42 cellular contexts compared by ENCODE assay signal in the genomic region with DNA sequence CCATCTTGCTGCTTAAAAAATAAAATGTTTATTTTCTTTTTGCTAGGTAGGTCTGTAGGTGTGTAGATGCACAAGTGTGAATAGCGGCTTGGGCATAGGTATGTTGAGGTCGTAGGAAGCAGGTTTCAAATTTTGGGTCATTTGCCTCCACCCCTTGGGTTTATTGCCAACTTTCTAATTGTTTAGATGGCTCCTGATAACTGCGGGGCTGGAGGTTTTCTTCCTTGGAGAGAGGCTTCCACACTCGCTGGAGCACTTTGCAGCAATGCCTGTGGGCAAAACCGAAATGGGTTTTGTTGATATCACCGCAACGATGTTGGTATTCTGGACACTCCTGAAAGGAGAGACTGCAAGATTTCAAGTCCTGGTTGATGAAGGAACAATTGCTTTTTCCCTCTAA. TPM values are rescaled to one million over a fixed set of nuclear protein-coding genes. Genes with fewer than 3 reads are reported as not detected.
"Had no signal": no experiment of that assay in that cellular context is flagged by ENCODE, and none has a peak within 500 bp of the region (broad histone marks: within the 10 kb centered on the region; RNA-seq: fewer than 3 reads in every experiment).

No MANE protein-coding gene starts in this region.

- ATAC-seq: activated naive CD4-positive, alpha-beta T cell treated with anti-CD3 and anti-CD28 coated beads, Interleukin-2, amount 50 U/mL, for 72 hours; activated naive CD8-positive, alpha-beta T cell treated with anti-CD3 and anti-CD28 coated beads, Interleukin-2, amount 50 U/mL, for 24 hours; activated T-cell treated with anti-CD3 and anti-CD28 coated beads, Interleukin-2, amount 50 U/mL, for 4 hours; activated T-cell treated with anti-CD3 and anti-CD28 coated beads, Interleukin-2, amount 50 U/mL, for 72 hours; activated T-helper 17 cell treated with anti-CD3 and anti-CD28 coated beads, Interleukin-2, amount 50 U/mL, for 72 hours; body of pancreas had no signal

- H3K36me3 ChIP-seq: adrenal gland, ascending aorta, brain microvascular endothelial cell, breast epithelium, cardiac muscle cell had no signal

- H3K27ac ChIP-seq: adrenal gland, ascending aorta, body of pancreas, brain microvascular endothelial cell, breast epithelium, cardiac muscle cell had no signal

- H3K9me3 ChIP-seq: adrenal gland, ascending aorta, body of pancreas, breast epithelium had no signal

- H3K4me1 ChIP-seq: breast epithelium had no signal

- H3K9me3 Mint-ChIP-seq: activated naive CD4-positive, alpha-beta T cell treated with anti-CD3 and anti-CD28 coated beads for 36 hours; activated T-cell treated with anti-CD3 and anti-CD28 coated beads, Interleukin-2, amount 50 U/mL, for 72 hours; activated T-helper 1 cell treated with anti-CD3 and anti-CD28 coated beads, Interleukin-12 subunit alpha, Interleukin-12 subunit beta, Interleukin-2, Interleukin-4 antibody, amounts not matched to agents 30 ng/mL and 10 ng/mL and 1 ng/mL, durations not matched to agents 14 hours and 24 hours and 36 hours; activated T-helper 17 cell treated with anti-CD3 and anti-CD28 coated beads, Interleukin-2, amount 50 U/mL, for 72 hours; activated T-helper 2 cell treated with anti-CD3 and anti-CD28 coated beads, Interferon-gamma antibody, Interleukin-2, Interleukin-4, amounts not matched to agents 10 μg/mL and 5 μg/mL and 100 μg/mL, durations not matched to agents 14 hours and 24 hours and 36 hours had no signal

- FAIRE-seq: astrocyte, bronchial epithelial cell had no signal

- H3K4me3 Mint-ChIP-seq: activated naive CD4-positive, alpha-beta T cell treated with anti-CD3 and anti-CD28 coated beads for 36 hours; activated naive CD4-positive, alpha-beta T cell treated with anti-CD3 and anti-CD28 coated beads, Interleukin-2, amount 10 ng/mL, durations not matched to agents 7 days and 5 days; activated naive CD4-positive, alpha-beta T cell treated with anti-CD3 and anti-CD28 coated beads, Interleukin-2, amount 50 U/mL, for 24 hours; activated naive CD8-positive, alpha-beta T cell; activated naive CD8-positive, alpha-beta T cell treated with anti-CD3 and anti-CD28 coated beads for 36 hours; activated naive CD8-positive, alpha-beta T cell treated with anti-CD3 and anti-CD28 coated beads, Interleukin-2, amount 10 ng/mL, durations not matched to agents 7 days and 5 days; activated naive CD8-positive, alpha-beta T cell treated with anti-CD3 and anti-CD28 coated beads, Interleukin-2, amount 50 U/mL, for 24 hours; activated T-cell treated with anti-CD3 and anti-CD28 coated beads, Interleukin-2, amount 50 U/mL, for 24 hours; activated T-cell treated with anti-CD3 and anti-CD28 coated beads, Interleukin-2, amount 50 U/mL, for 4 hours; activated T-cell treated with anti-CD3 and anti-CD28 coated beads, Interleukin-2, amount 50 U/mL, for 72 hours; activated T-helper 1 cell treated with anti-CD3 and anti-CD28 coated beads, Interleukin-12 subunit alpha, Interleukin-12 subunit beta, Interleukin-2, Interleukin-4 antibody, amounts not matched to agents 30 ng/mL and 10 ng/mL and 1 ng/mL, durations not matched to agents 14 hours and 24 hours and 36 hours; activated T-helper 17 cell treated with anti-CD3 and anti-CD28 coated beads, Interleukin-2, amount 50 U/mL, for 72 hours; central memory CD8-positive, alpha-beta T cell had no signal

- H3K4me3 ChIP-seq: adrenal gland, ascending aorta, body of pancreas, breast epithelium, cardiac muscle cell had no signal

- H3K36me3 Mint-ChIP-seq: activated naive CD4-positive, alpha-beta T cell treated with anti-CD3 and anti-CD28 coated beads, Interleukin-2, amount 50 U/mL, for 24 hours; activated naive CD8-positive, alpha-beta T cell; brain had no signal

- DNase-seq: activated effector memory CD4-positive, alpha-beta T cell treated with anti-CD3 and anti-CD28 coated beads, Interleukin-2, amount 50 U/mL, for 16 hours; activated effector memory CD4-positive, alpha-beta T cell treated with Interleukin-2 at 50 U/mL for 16 hours; activated gamma-delta T cell; activated gamma-delta T cell treated with Interleukin-2 at 50 U/mL for 16 hours; activated naive CD4-positive, alpha-beta T cell; activated naive CD4-positive, alpha-beta T cell treated with anti-CD3 and anti-CD28 coated beads for 36 hours; activated naive CD4-positive, alpha-beta T cell treated with anti-CD3 and anti-CD28 coated beads, Interleukin-2, amount 10 ng/mL, durations not matched to agents 7 days and 5 days; activated naive CD4-positive, alpha-beta T cell treated with anti-CD3 and anti-CD28 coated beads, Interleukin-2, amount 50 U/mL, for 16 hours; activated naive CD4-positive, alpha-beta T cell treated with Interleukin-2 at 50 U/mL for 16 hours; activated naive CD8-positive, alpha-beta T cell treated with anti-CD3 and anti-CD28 coated beads for 36 hours; activated naive CD8-positive, alpha-beta T cell treated with anti-CD3 and anti-CD28 coated beads, Interleukin-2, amount 10 ng/mL, durations not matched to agents 7 days and 5 days; activated naive CD8-positive, alpha-beta T cell treated with anti-CD3 and anti-CD28 coated beads, Interleukin-2, amount 50 U/mL, for 24 hours; activated T-cell treated with anti-CD3 and anti-CD28 coated beads, Interleukin-2, amount 50 U/mL, for 24 hours; activated T-cell treated with anti-CD3 and anti-CD28 coated beads, Interleukin-2, amount 50 U/mL, for 4 hours; activated T-cell treated with anti-CD3 and anti-CD28 coated beads, Interleukin-2, amount 50 U/mL, for 48 hours; activated T-cell treated with anti-CD3 and anti-CD28 coated beads, Interleukin-2, amount 50 U/mL, for 72 hours; adrenal gland; amniotic stem cell; amygdala; anterior cingulate cortex; aorta; body of pancreas; brain microvascular endothelial cell; caudate nucleus; central memory CD4-positive, alpha-beta T cell; cerebellar nuclear complex had no signal

- H3K27ac Mint-ChIP-seq: activated naive CD4-positive, alpha-beta T cell treated with anti-CD3 and anti-CD28 coated beads for 36 hours; activated naive CD4-positive, alpha-beta T cell treated with anti-CD3 and anti-CD28 coated beads, Interleukin-2, amount 10 ng/mL, durations not matched to agents 7 days and 5 days; activated naive CD4-positive, alpha-beta T cell treated with anti-CD3 and anti-CD28 coated beads, Interleukin-2, amount 50 U/mL, for 24 hours; activated naive CD4-positive, alpha-beta T cell treated with anti-CD3 and anti-CD28 coated beads, Interleukin-2, amount 50 U/mL, for 72 hours; activated naive CD8-positive, alpha-beta T cell; activated naive CD8-positive, alpha-beta T cell treated with anti-CD3 and anti-CD28 coated beads for 36 hours; activated naive CD8-positive, alpha-beta T cell treated with anti-CD3 and anti-CD28 coated beads, Interleukin-2, amount 10 ng/mL, durations not matched to agents 7 days and 5 days; activated naive CD8-positive, alpha-beta T cell treated with anti-CD3 and anti-CD28 coated beads, Interleukin-2, amount 50 U/mL, for 24 hours; activated T-cell treated with anti-CD3 and anti-CD28 coated beads, Interleukin-2, amount 50 U/mL, for 24 hours; activated T-cell treated with anti-CD3 and anti-CD28 coated beads, Interleukin-2, amount 50 U/mL, for 72 hours; activated T-helper 1 cell treated with anti-CD3 and anti-CD28 coated beads, Interleukin-12 subunit alpha, Interleukin-12 subunit beta, Interleukin-2, Interleukin-4 antibody, amounts not matched to agents 30 ng/mL and 10 ng/mL and 1 ng/mL, durations not matched to agents 14 hours and 24 hours and 36 hours; activated T-helper 17 cell treated with anti-CD3 and anti-CD28 coated beads, Interleukin-2, amount 50 U/mL, for 72 hours; activated T-helper 2 cell treated with anti-CD3 and anti-CD28 coated beads, Interferon-gamma antibody, Interleukin-2, Interleukin-4, amounts not matched to agents 10 μg/mL and 5 μg/mL and 100 μg/mL, durations not matched to agents 14 hours and 24 hours and 36 hours; brain had no signal

RNA-seq across cellular contexts. Expression of gene POU4F2, which starts 3.9 kb away (rescaled TPM):
- total RNA-seq: activated naive CD4-positive, alpha-beta T cell treated with anti-CD3 and anti-CD28 coated beads for 36 hours; activated naive CD4-positive, alpha-beta T cell treated with anti-CD3 and anti-CD28 coated beads, Interleukin-2, amount 50 U/mL, for 72 hours; activated naive CD8-positive, alpha-beta T cell treated with anti-CD3 and anti-CD28 coated beads for 36 hours; activated naive CD8-positive, alpha-beta T cell treated with anti-CD3 and anti-CD28 coated beads, Interleukin-2, amount 10 ng/mL, durations not matched to agents 7 days and 5 days; activated T-cell treated with anti-CD3 and anti-CD28 coated beads, Interleukin-2, amount 50 U/mL, for 4 hours; activated T-cell treated with anti-CD3 and anti-CD28 coated beads, Interleukin-2, amount 50 U/mL, for 72 hours; activated T-helper 1 cell treated with anti-CD3 and anti-CD28 coated beads, Interleukin-12 subunit alpha, Interleukin-12 subunit beta, Interleukin-2, Interleukin-4 antibody, amounts not matched to agents 30 ng/mL and 10 ng/mL and 1 ng/mL, durations not matched to agents 14 hours and 24 hours and 36 hours; activated T-helper 17 cell treated with anti-CD3 and anti-CD28 coated beads, Interleukin-2, amount 50 U/mL, for 72 hours; activated T-helper 2 cell treated with anti-CD3 and anti-CD28 coated beads, Interferon-gamma antibody, Interleukin-2, Interleukin-4, amounts not matched to agents 10 μg/mL and 5 μg/mL and 100 μg/mL, durations not matched to agents 14 hours and 24 hours and 36 hours; adrenal gland; aorta; ascending aorta; astrocyte; body of pancreas; breast epithelium; bronchial epithelial cell; cardiac septum; chondrocyte had no signal
- polyA plus RNA-seq: adipose tissue, adrenal gland, aorta, cardiac muscle cell had no signal
